24 cellular contexts compared by ENCODE assay signal in the genomic region with DNA sequence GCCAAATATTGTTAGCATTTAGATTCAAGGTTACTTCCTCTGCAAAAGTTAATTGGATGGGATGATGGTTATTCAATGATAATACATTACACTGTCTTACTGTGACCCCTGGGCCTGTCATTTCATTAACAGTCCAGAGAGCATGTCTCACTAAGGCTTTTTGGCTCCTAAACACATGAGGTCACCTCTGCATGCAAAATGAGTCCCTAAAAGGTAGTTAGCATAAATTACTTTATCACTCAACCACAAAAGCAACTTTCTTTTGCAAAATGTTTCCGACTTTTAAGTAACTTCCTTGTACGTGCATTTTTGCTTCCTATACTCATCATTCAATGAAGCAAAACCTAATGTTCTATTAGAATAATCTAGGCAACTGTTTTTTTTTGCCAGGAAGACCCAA. TPM values are rescaled to one million over a fixed set of nuclear protein-coding genes. Genes with fewer than 3 reads are reported as not detected.
A peak's percentile ranks its signal among the peaks of the same experiment; 100 is the strongest.
DNase-seq lines count a peak whose midpoint lies in the region; ATAC-seq, FAIRE-seq and TF ChIP-seq lines count a peak whose summit lies in the region.
"Had no signal": no experiment of that assay in that cellular context is flagged by ENCODE, and none has a peak within 500 bp of the region (broad histone marks: within the 10 kb centered on the region; RNA-seq: fewer than 3 reads in every experiment).

No MANE protein-coding gene starts in this region.

- no peak for FAIRE-seq in HepG2 (lab: Jason Lieb, UNC)
- FAIRE-seq: colon, H1, RCC 7860 had no signal

- no TSS peak for BruUV-seq in HepG2 (replicated peaks; lab: Mats Ljungman, UMichigan)

- no peak overlapping the region for H3K23ac ChIP-seq in trophoblast cell (ENCODE audit: low read length)

- no peak for DNase-seq in HepG2 (ENCODE audit: low spot score)
- no peak for DNase-seq in right lobe of liver
- no peak for DNase-seq in activated naive CD8-positive, alpha-beta T cell treated with anti-CD3 and anti-CD28 coated beads for 36 hours
- no peak for DNase-seq in trophoblast cell
- no peak for DNase-seq in CD4-positive, alpha-beta T cell
- DNase-seq in Peyer's patch: no peak
- DNase-seq: activated naive CD8-positive, alpha-beta T cell treated with anti-CD3 and anti-CD28 coated beads, Interleukin-2, amount 10 ng/mL, durations not matched to agents 7 days and 5 days; brain microvascular endothelial cell; DND-41; mesendoderm; naive thymus-derived CD4-positive, alpha-beta T cell; NCI-H1092 treated with DMSO at 0.1 percent for 48 hours; NCI-H2029 treated with DMSO at 0.1 percent for 48 hours; NCI-H345; stimulated activated CD4-positive, alpha-beta T cell treated with anti-CD3 and anti-CD28 coated beads, Interleukin-12 subunit alpha, Interleukin-12 subunit beta, amount 100 ng/mL, for 4 hours; uterus had no signal

- H3K79me2 ChIP-seq in HepG2 (ENCODE audit: insufficient read depth, low read length) (no peaks in the 10 kb centered on the region), trophoblast cell (ENCODE audit: control insufficient read depth, insufficient read depth, low read length, poor library complexity) (no peaks in the 10 kb centered on the region)

- TF ChIP-seq CTCF in HepG2 (CRISPR knock-in tag; IDR thresholded peaks at IDR 0.05): no peak
- TF ChIP-seq CTCF in right lobe of liver (IDR thresholded peaks at IDR 0.05): no peak
- no peak for TF ChIP-seq CTCF in CD4-positive, alpha-beta T cell (IDR thresholded peaks at IDR 0.05)
- no peak for TF ChIP-seq CTCF in Peyer's patch (IDR thresholded peaks at IDR 0.05)

- H3K27me3 ChIP-seq in HepG2 (ENCODE audit: control insufficient read depth in 1 of 2, insufficient read depth in 2 of 2, low read length in 2 of 2) (no peaks in the 10 kb centered on the region), right lobe of liver (no peaks in the 10 kb centered on the region), trophoblast cell (ENCODE audit: insufficient read depth, low read length) (no peaks in the 10 kb centered on the region), Peyer's patch (no peaks in the 10 kb centered on the region)
- no peaks in the 10 kb centered on the region for H3K27me3 ChIP-seq in CD4-positive, alpha-beta T cell (ENCODE audit: control insufficient read depth, insufficient read depth, low read length)
- H3K27me3 ChIP-seq: brain microvascular endothelial cell, right atrium auricular region, SJSA1, uterus had no signal

- H2AFZ ChIP-seq in HepG2 (ENCODE audit: low read length) (no peak overlapping the region), trophoblast cell (ENCODE audit: insufficient read depth, low read length, poor library complexity) (no peak overlapping the region)

- POLR2A ChIA-PET in HepG2 (lab: Yijun Ruan, JAX): interaction anchor here (1.0 to 2.2 kb wide), 5 partner anchors 11 to 358 kb away, joined by 3 to 33 read pairs (median 3); partner anchors contain the start of genes CCL20 and MFF
- POLR2A ChIA-PET in CD4-positive, alpha-beta T cell (lab: Charles Lee): no interaction called here

- TF ChIP-seq EP300 in HepG2 (IDR thresholded peaks at IDR 0.05; ENCODE audit: low read depth in 2 of 2, low read length in 2 of 2) (no peak), HepG2 (CRISPR knock-in tag; IDR thresholded peaks at IDR 0.05; ENCODE audit: borderline replicate concordance) (no peak)

- H3K9me3 ChIP-seq in HepG2 (ENCODE audit: low read length) (no peaks in the 10 kb centered on the region), right lobe of liver (no peaks in the 10 kb centered on the region), trophoblast cell (ENCODE audit: insufficient read depth, low read depth, low read length) (no peaks in the 10 kb centered on the region), Peyer's patch (no peaks in the 10 kb centered on the region)
- H3K9me3 ChIP-seq in CD4-positive, alpha-beta T cell (ENCODE audit: control insufficient read depth, low read length): no peaks in the 10 kb centered on the region
- H3K9me3 ChIP-seq: right atrium auricular region, SJSA1, uterus had no signal

- H3K4ac ChIP-seq in trophoblast cell (ENCODE audit: low read depth, low read length): no peak overlapping the region

- intact Hi-C loops in HepG2 (cut with micrococcal nuclease; ENCODE audit: unreplicated experiment) (no loop called here), right lobe of liver (cut with DNase I) (no loop called here)
- intact Hi-C loops in CD4-positive, alpha-beta T cell (cut with DNase I, micrococcal nuclease): no loop called here

- no peak overlapping the region for H4K8ac ChIP-seq in trophoblast cell (ENCODE audit: low read depth, low read length)

- peaks cover 7% of the 10 kb centered on the region for H3K36me3 Mint-ChIP-seq in activated naive CD8-positive, alpha-beta T cell treated with anti-CD3 and anti-CD28 coated beads for 36 hours
- H3K36me3 Mint-ChIP-seq in CD4-positive, alpha-beta T cell (ENCODE audit: low read depth): no peaks in the 10 kb centered on the region
- H3K36me3 Mint-ChIP-seq: activated naive CD8-positive, alpha-beta T cell treated with anti-CD3 and anti-CD28 coated beads, Interleukin-2, amount 10 ng/mL, durations not matched to agents 7 days and 5 days; naive thymus-derived CD4-positive, alpha-beta T cell had no signal

- no peak overlapping the region for H2AK5ac ChIP-seq in trophoblast cell (ENCODE audit: low read length)

- H4K20me1 ChIP-seq in HepG2 (ENCODE audit: insufficient read depth, low read length): no peaks in the 10 kb centered on the region

- H3K4me3 ChIP-seq in HepG2 (replicated peaks in 1 of 3; ENCODE audit: insufficient read depth in 1 of 3, low read depth in 2 of 3, low read length in 3 of 3): no peak overlapping the region
- no peak overlapping the region for H3K4me3 ChIP-seq in right lobe of liver
- H3K4me3 ChIP-seq in trophoblast cell (ENCODE audit: low read depth, low read length): no peak overlapping the region
- H3K4me3 ChIP-seq in Peyer's patch: no peak overlapping the region
- H3K4me3 ChIP-seq: right atrium auricular region, SJSA1, uterus had no signal

- ATAC-seq in HepG2: no peak
- no peak for ATAC-seq in right lobe of liver
- ATAC-seq in GM21447 (IDR thresholded peaks at IDR 0.05; ENCODE audit: unreplicated experiment): peak; percentile 36
- ATAC-seq in GM19452 (IDR thresholded peaks at IDR 0.05; ENCODE audit: unreplicated experiment): no peak
- ATAC-seq in CD4-positive, alpha-beta T cell (ENCODE audit: poor library complexity): no peak
- ATAC-seq: activated CD4-positive, CD25-positive, alpha-beta regulatory T cell treated with anti-CD3 and anti-CD28 coated beads, Interleukin-2, amount 50 U/mL, for 24 hours; naive thymus-derived CD4-positive, alpha-beta T cell had no signal

- H3K4me1 Mint-ChIP-seq in activated naive CD8-positive, alpha-beta T cell treated with anti-CD3 and anti-CD28 coated beads for 36 hours: peaks cover 67% of the 10 kb centered on the region
- H3K4me1 Mint-ChIP-seq in CD4-positive, alpha-beta T cell (ENCODE audit: low read depth): peaks cover 16% of the 10 kb centered on the region

- no peak overlapping the region for H4K12ac ChIP-seq in trophoblast cell (ENCODE audit: low read depth, low read length)

- H3K9me3 Mint-ChIP-seq in activated naive CD8-positive, alpha-beta T cell treated with anti-CD3 and anti-CD28 coated beads for 36 hours: no peaks in the 10 kb centered on the region
- H3K9me3 Mint-ChIP-seq in CD4-positive, alpha-beta T cell: no peaks in the 10 kb centered on the region
- H3K9me3 Mint-ChIP-seq: activated naive CD8-positive, alpha-beta T cell treated with anti-CD3 and anti-CD28 coated beads, Interleukin-2, amount 10 ng/mL, durations not matched to agents 7 days and 5 days; naive thymus-derived CD4-positive, alpha-beta T cell had no signal

- no peak overlapping the region for H2BK12ac ChIP-seq in trophoblast cell (ENCODE audit: low read length)

- no peaks in the 10 kb centered on the region for H3K36me3 ChIP-seq in HepG2 (replicated peaks in 1 of 2; ENCODE audit: control insufficient read depth in 1 of 2, insufficient read depth in 2 of 2, low read length in 2 of 2)
- H3K36me3 ChIP-seq in right lobe of liver: no peaks in the 10 kb centered on the region
- H3K36me3 ChIP-seq in trophoblast cell (ENCODE audit: control insufficient read depth in 1 of 2, insufficient read depth in 2 of 2, low read length in 2 of 2): no peaks in the 10 kb centered on the region
- no peaks in the 10 kb centered on the region for H3K36me3 ChIP-seq in Peyer's patch
- H3K36me3 ChIP-seq: brain microvascular endothelial cell, right atrium auricular region, SJSA1, uterus had no signal

- H3K27ac Mint-ChIP-seq in activated naive CD8-positive, alpha-beta T cell treated with anti-CD3 and anti-CD28 coated beads for 36 hours: peak overlapping the region; percentile 30
- no peak overlapping the region for H3K27ac Mint-ChIP-seq in CD4-positive, alpha-beta T cell
- H3K27ac Mint-ChIP-seq: activated naive CD8-positive, alpha-beta T cell treated with anti-CD3 and anti-CD28 coated beads, Interleukin-2, amount 10 ng/mL, durations not matched to agents 7 days and 5 days; naive thymus-derived CD4-positive, alpha-beta T cell had no signal

- no peak for TF ChIP-seq RAD21 in HepG2 (CRISPR knock-in tag; IDR thresholded peaks at IDR 0.05)

- CTCF ChIA-PET in HepG2 (lab: Yijun Ruan, JAX; ENCODE audit: low intra/inter-chr PET ratio, low total read pairs): no interaction called here
- CTCF ChIA-PET in CD4-positive, alpha-beta T cell (lab: Charles Lee): no interaction called here

- no peaks in the 10 kb centered on the region for H3K27me3 Mint-ChIP-seq in activated naive CD8-positive, alpha-beta T cell treated with anti-CD3 and anti-CD28 coated beads for 36 hours
- H3K27me3 Mint-ChIP-seq in CD4-positive, alpha-beta T cell: no peaks in the 10 kb centered on the region
- H3K27me3 Mint-ChIP-seq: activated naive CD8-positive, alpha-beta T cell treated with anti-CD3 and anti-CD28 coated beads, Interleukin-2, amount 10 ng/mL, durations not matched to agents 7 days and 5 days; naive thymus-derived CD4-positive, alpha-beta T cell had no signal

- no peak overlapping the region for H3K18ac ChIP-seq in trophoblast cell (ENCODE audit: low read length)

- peak overlapping the region; percentile 60; the same call in 1 of the 2 replicates for H3K4me2 ChIP-seq in HepG2 (ENCODE audit: low read depth, low read length)
- no peak overlapping the region for H3K4me2 ChIP-seq in trophoblast cell (ENCODE audit: low read length)

- no peak overlapping the region for H2BK120ac ChIP-seq in trophoblast cell (ENCODE audit: insufficient read depth, low read length, poor library complexity)

- H3K4me3 Mint-ChIP-seq in activated naive CD8-positive, alpha-beta T cell treated with anti-CD3 and anti-CD28 coated beads for 36 hours: no peak overlapping the region
- H3K4me3 Mint-ChIP-seq in CD4-positive, alpha-beta T cell: no peak overlapping the region
- H3K4me3 Mint-ChIP-seq: activated naive CD8-positive, alpha-beta T cell treated with anti-CD3 and anti-CD28 coated beads, Interleukin-2, amount 10 ng/mL, durations not matched to agents 7 days and 5 days; naive thymus-derived CD4-positive, alpha-beta T cell had no signal

- H4K91ac ChIP-seq in trophoblast cell (ENCODE audit: low read depth, low read length): no peak overlapping the region

- WGBS in HepG2 (ENCODE audit: low lambda C conversion rate): 48% methylated on average over 2 of the region's 2 CpGs
- 51% methylated on average over 2 of the region's 2 CpGs for WGBS in right lobe of liver (ENCODE audit: insufficient coverage, low coverage, low lambda C conversion rate, missing lambda C conversion rate)
- WGBS in trophoblast cell (ENCODE audit: extremely low coverage, insufficient coverage, insufficient read length): no CpG with 5 or more reads among the region's 2 CpGs

- H3K4me1 ChIP-seq in HepG2 (ENCODE audit: insufficient read depth, low read length): peaks cover 70% of the 10 kb centered on the region
- peaks cover 0 to 39% (median 9%) of the 10 kb centered on the region in 4 donors for H3K4me1 ChIP-seq in right lobe of liver
- no peaks in the 10 kb centered on the region for H3K4me1 ChIP-seq in trophoblast cell (ENCODE audit: control insufficient read depth in 1 of 2, insufficient read depth in 2 of 2, low read length in 2 of 2)
- H3K4me1 ChIP-seq in Peyer's patch: peaks cover 0 to 12% (median 0%) of the 10 kb centered on the region in 4 donors
- H3K4me1 ChIP-seq: right atrium auricular region, uterus had no signal

- TF ChIP-seq POLR2A in HepG2 (IDR thresholded peaks at IDR 0.05; ENCODE audit: insufficient read depth in 1 of 2, low read depth in 2 of 2, low read length in 2 of 2): no peak
- TF ChIP-seq POLR2A in right lobe of liver (IDR thresholded peaks at IDR 0.05): no peak
- TF ChIP-seq POLR2A in Peyer's patch (IDR thresholded peaks at IDR 0.05): no peak

- H3K14ac ChIP-seq in trophoblast cell (ENCODE audit: low read length): no peak overlapping the region

- H3K9ac ChIP-seq in HepG2 (ENCODE audit: insufficient read depth, low read depth, low read length) (no peak overlapping the region), trophoblast cell (ENCODE audit: low read length) (no peak overlapping the region)

- no peak overlapping the region for H2BK5ac ChIP-seq in trophoblast cell (ENCODE audit: low read depth, low read length, poor library complexity)

- H3K79me1 ChIP-seq in trophoblast cell (ENCODE audit: low read length): no peaks in the 10 kb centered on the region

- in situ Hi-C loops in HepG2 (cut with HindIII; ENCODE audit: extremely low pct_ligation_motif_present, low pct_unique_long_range_greater_than_20kb): no loop called here

- H3K27ac ChIP-seq in HepG2 (ENCODE audit: extremely low read length, insufficient read depth, low read length) (peak overlapping the region; percentile 56), right lobe of liver (no peak overlapping the region), trophoblast cell (ENCODE audit: low read depth, low read length) (no peak overlapping the region), Peyer's patch (no peak overlapping the region)
- H3K27ac ChIP-seq in CD4-positive, alpha-beta T cell (ENCODE audit: low read depth, low read length): no peak overlapping the region
- H3K27ac ChIP-seq: brain microvascular endothelial cell, right atrium auricular region, SJSA1, uterus had no signal

RNA-seq across cellular contexts. Expression of gene AGFG1, which starts 16.8 kb away (rescaled TPM):
- total RNA-seq in HepG2 (2016; rRNA removed; fragmentation: Illumina TruSeq; extraction: Trizol) (145 and 187 TPM in 2 replicates), right lobe of liver (10 to 100 TPM; 25.2 to 70.0 (median 39.5) TPM), Peyer's patch (10 to 100 TPM; 24.8 to 68.1 (median 62.6) TPM)
- 43.0 and 45.7 TPM in 2 replicates for total RNA-seq in HepG2 (2016; cell fraction: cytosol; rRNA removed; fragmentation: Illumina TruSeq; extraction: Trizol; ENCODE audit: low read depth)
- 137 and 182 TPM in 2 replicates for total RNA-seq in HepG2 (2016; cell fraction: insoluble cytoplasmic fraction; rRNA removed; fragmentation: Illumina TruSeq; extraction: Trizol)
- 97.9 and 106 TPM in 2 replicates for total RNA-seq in HepG2 (2016; cell fraction: membrane; rRNA removed; fragmentation: Illumina TruSeq; extraction: Trizol)
- total RNA-seq in HepG2 (2016; cell fraction: nucleus; rRNA removed; fragmentation: Illumina TruSeq; extraction: Trizol): 81.6 and 96.2 TPM in 2 replicates
- 133 and 168 TPM in 2 replicates for polyA plus RNA-seq in HepG2 (2011; rRNA removed)
- 117 and 131 TPM in 2 replicates for polyA plus RNA-seq in HepG2 (2011; cell fraction: cytosol; rRNA removed)
- 69.2 and 88.9 TPM in 2 replicates for polyA plus RNA-seq in HepG2 (2011; cell fraction: nucleus; rRNA removed)
- polyA plus RNA-seq in HepG2 (2012): 64.4 and 70.1 TPM in 2 replicates
- polyA plus RNA-seq in HepG2 (2016; cell fraction: cytosol; fragmentation: Illumina TruSeq; extraction: Trizol; ENCODE audit: low read depth): 18.9 and 21.0 TPM in 2 replicates
- polyA plus RNA-seq in HepG2 (2016; cell fraction: insoluble cytoplasmic fraction; fragmentation: Illumina TruSeq; extraction: Trizol; ENCODE audit: low read depth): 159 and 174 TPM in 2 replicates
- polyA plus RNA-seq in HepG2 (2016; cell fraction: membrane; fragmentation: Illumina TruSeq; extraction: Trizol; ENCODE audit: low read depth): 58.1 and 62.3 TPM in 2 replicates
- polyA plus RNA-seq in HepG2 (2016; cell fraction: nucleus; fragmentation: Illumina TruSeq; extraction: Trizol; ENCODE audit: insufficient read depth, low read depth): 104 and 107 TPM in 2 replicates
- polyA minus RNA-seq in HepG2 (2011; rRNA and poly(A)+ RNA removed; ENCODE audit: low replicate concordance): 354 and 508 TPM in 2 replicates
- polyA minus RNA-seq in HepG2 (2011; cell fraction: cytosol; rRNA and poly(A)+ RNA removed): 133 and 147 TPM in 2 replicates
- polyA minus RNA-seq in HepG2 (2011; cell fraction: nucleus; rRNA and poly(A)+ RNA removed): 117 TPM in 2 replicates
- 100 to 1,000 TPM; 151 to 162 TPM for total RNA-seq in activated naive CD8-positive, alpha-beta T cell treated with anti-CD3 and anti-CD28 coated beads for 36 hours
- 95.7 and 100 TPM in 2 replicates for polyA plus RNA-seq in trophoblast cell (2013)
- total RNA-seq in CD4-positive, alpha-beta T cell: 10 to 100 TPM; 49.9 to 55.9 TPM
